12 cellular contexts compared by ENCODE assay signal in the genomic region with DNA sequence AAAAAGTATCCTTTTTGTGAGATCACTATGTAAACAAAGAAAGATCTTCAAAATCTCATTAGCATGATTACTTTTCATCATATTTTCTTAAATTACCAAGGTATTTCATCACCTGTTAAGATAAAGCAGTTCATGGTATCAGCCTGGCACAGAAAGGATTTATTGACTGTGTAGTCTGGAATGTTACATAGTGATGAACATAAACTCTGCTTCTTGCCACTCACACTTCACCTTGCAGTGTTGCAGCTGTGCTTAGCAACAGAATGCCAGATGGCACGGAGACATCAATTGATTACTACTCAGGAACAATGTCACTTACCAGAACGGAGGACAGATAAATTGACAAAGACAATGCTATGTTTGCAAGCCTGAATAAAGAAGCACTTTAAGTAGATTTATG. TPM values are rescaled to one million over a fixed set of nuclear protein-coding genes. Genes with fewer than 3 reads are reported as not detected.
DNase-seq lines count a peak whose midpoint lies in the region; ATAC-seq and TF ChIP-seq lines count a peak whose summit lies in the region.
"Had no signal": no experiment of that assay in that cellular context is flagged by ENCODE, and none has a peak within 500 bp of the region (broad histone marks: within the 10 kb centered on the region; RNA-seq: fewer than 3 reads in every experiment).

No MANE protein-coding gene starts in this region.

- H3K9ac ChIP-seq in SK-N-MC (ENCODE audit: insufficient read length) (no peak overlapping the region), neural cell (ENCODE audit: low read length) (no peak overlapping the region)

- TF ChIP-seq EP300 in neural cell (conservative IDR thresholded peaks at IDR 0.05; ENCODE audit: poor library complexity, severe bottlenecking): peak; percentile 46

- TF ChIP-seq POLR2A in Peyer's patch (IDR thresholded peaks at IDR 0.05): no peak

- no peak for TF ChIP-seq CTCF in neural cell (IDR thresholded peaks at IDR 0.05; ENCODE audit: poor library complexity, severe bottlenecking)
- TF ChIP-seq CTCF in psoas muscle (IDR thresholded peaks at IDR 0.05): no peak
- no peak for TF ChIP-seq CTCF in Peyer's patch (IDR thresholded peaks at IDR 0.05)

- DNase-seq in NCI-H146 (lab: John Stamatoyannopoulos, UW) (peak; percentile 26), NCI-H446 treated with DMSO at 0.1 percent for 48 hours (lab: John Stamatoyannopoulos, UW) (peak; percentile 12), SK-N-MC (ENCODE audit: low read depth, low spot score) (no peak), psoas muscle (no peak), anterior cingulate cortex (lab: John Stamatoyannopoulos, UW) (no peak), Peyer's patch (no peak)
- DNase-seq: ACHN, COR-L47, DMS79, NCI-H1930 had no signal

- H3K36me3 ChIP-seq in SK-N-MC (ENCODE audit: insufficient read depth, low read length) (no peaks in the 10 kb centered on the region), neural cell (ENCODE audit: insufficient read depth, low read length) (no peaks in the 10 kb centered on the region), psoas muscle (ENCODE audit: insufficient read depth in 1 of 2, low read depth in 1 of 2) (no peaks in the 10 kb centered on the region), Peyer's patch (no peaks in the 10 kb centered on the region)
- H3K36me3 ChIP-seq: HAP-1 had no signal

- H3K27me3 ChIP-seq in neural cell (ENCODE audit: insufficient read depth, low read depth, low read length) (no peaks in the 10 kb centered on the region), psoas muscle (ENCODE audit: insufficient read depth in 3 of 3, low read length in 2 of 3) (no peaks in the 10 kb centered on the region), Peyer's patch (no peaks in the 10 kb centered on the region)

- H3K9me3 ChIP-seq in SK-N-MC (ENCODE audit: low read depth, low read length) (no peaks in the 10 kb centered on the region), neural cell (ENCODE audit: low read length) (no peaks in the 10 kb centered on the region), psoas muscle (no peaks in the 10 kb centered on the region), Peyer's patch (no peaks in the 10 kb centered on the region)
- H3K9me3 ChIP-seq: HAP-1 had no signal

- H3K4me3 ChIP-seq in SK-N-MC (no peak overlapping the region), neural cell (ENCODE audit: low read length) (no peak overlapping the region), psoas muscle (no peak overlapping the region), Peyer's patch (no peak overlapping the region)
- H3K4me3 ChIP-seq: HAP-1 had no signal

- H3K4me2 ChIP-seq in neural cell (ENCODE audit: low read length): no peak overlapping the region

- H3K9me2 ChIP-seq in neural cell (ENCODE audit: insufficient read depth, low read length): no peaks in the 10 kb centered on the region

- H4K20me1 ChIP-seq in neural cell (ENCODE audit: insufficient read depth): no peaks in the 10 kb centered on the region

- no peak for TF ChIP-seq RAD21 in neural cell (conservative IDR thresholded peaks at IDR 0.05)

- WGBS in psoas muscle, 3 donors: 18 to 26% (median 24%) methylated on average over 2 of the region's 2 CpGs

- 0 out of 2 replicates have a peak overlapping the region, but pooled peaks have one; percentile 19 for H3K27ac ChIP-seq in SK-N-MC
- H3K27ac ChIP-seq in neural cell (ENCODE audit: low read length): no peak overlapping the region
- no peak overlapping the region for H3K27ac ChIP-seq in psoas muscle
- no peak overlapping the region for H3K27ac ChIP-seq in Peyer's patch

- intact Hi-C loops in psoas muscle (cut with DNase I): loop anchor here in 1 of 2 donors (10.0 kb wide), 1 partner anchor 1503 kb away; no protein-coding TSS in a partner anchor

- H3K79me2 ChIP-seq in neural cell (replicated peaks; ENCODE audit: insufficient read depth, low read length): no peaks in the 10 kb centered on the region

- ATAC-seq in psoas muscle: no peak

- H3F3A ChIP-seq in neural cell (ENCODE audit: insufficient read depth, low read length, poor library complexity, severe bottlenecking): no peaks in the 10 kb centered on the region

- H2AFZ ChIP-seq in neural cell (ENCODE audit: low read depth, low read length): no peak overlapping the region

- H3K4me1 ChIP-seq in psoas muscle: no peaks in the 10 kb centered on the region
- H3K4me1 ChIP-seq in Peyer's patch: no peaks in the 10 kb centered on the region

TF ChIP-seq in neural cell, 6 proteins besides CTCF, POLR2A, EP300 and RAD21:
- TF ChIP-seq POLR2AphosphoS5 (IDR thresholded peaks at IDR 0.05): peak; percentile 32
- TF ChIP-seq, protein P1, sequence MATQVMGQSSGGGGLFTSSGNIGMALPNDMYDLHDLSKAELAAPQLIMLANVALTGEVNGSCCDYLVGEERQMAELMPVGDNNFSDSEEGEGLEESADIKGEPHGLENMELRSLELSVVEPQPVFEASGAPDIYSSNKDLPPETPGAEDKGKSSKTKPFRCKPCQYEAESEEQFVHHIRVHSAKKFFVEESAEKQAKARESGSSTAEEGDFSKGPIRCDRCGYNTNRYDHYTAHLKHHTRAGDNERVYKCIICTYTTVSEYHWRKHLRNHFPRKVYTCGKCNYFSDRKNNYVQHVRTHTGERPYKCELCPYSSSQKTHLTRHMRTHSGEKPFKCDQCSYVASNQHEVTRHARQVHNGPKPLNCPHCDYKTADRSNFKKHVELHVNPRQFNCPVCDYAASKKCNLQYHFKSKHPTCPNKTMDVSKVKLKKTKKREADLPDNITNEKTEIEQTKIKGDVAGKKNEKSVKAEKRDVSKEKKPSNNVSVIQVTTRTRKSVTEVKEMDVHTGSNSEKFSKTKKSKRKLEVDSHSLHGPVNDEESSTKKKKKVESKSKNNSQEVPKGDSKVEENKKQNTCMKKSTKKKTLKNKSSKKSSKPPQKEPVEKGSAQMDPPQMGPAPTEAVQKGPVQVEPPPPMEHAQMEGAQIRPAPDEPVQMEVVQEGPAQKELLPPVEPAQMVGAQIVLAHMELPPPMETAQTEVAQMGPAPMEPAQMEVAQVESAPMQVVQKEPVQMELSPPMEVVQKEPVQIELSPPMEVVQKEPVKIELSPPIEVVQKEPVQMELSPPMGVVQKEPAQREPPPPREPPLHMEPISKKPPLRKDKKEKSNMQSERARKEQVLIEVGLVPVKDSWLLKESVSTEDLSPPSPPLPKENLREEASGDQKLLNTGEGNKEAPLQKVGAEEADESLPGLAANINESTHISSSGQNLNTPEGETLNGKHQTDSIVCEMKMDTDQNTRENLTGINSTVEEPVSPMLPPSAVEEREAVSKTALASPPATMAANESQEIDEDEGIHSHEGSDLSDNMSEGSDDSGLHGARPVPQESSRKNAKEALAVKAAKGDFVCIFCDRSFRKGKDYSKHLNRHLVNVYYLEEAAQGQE (IDR thresholded peaks at IDR 0.05; ENCODE audit: borderline replicate concordance): no peak

RNA-seq across cellular contexts. Expression of gene BCHE, which starts 14.9 kb away (rescaled TPM):
- polyA plus RNA-seq in neural cell (2.0 and 2.6 TPM in 2 replicates), psoas muscle (1 to 10 TPM in 2 of 3 donors, under 1 TPM in 1; 0.70 to 2.5 (median 1.0) TPM)
- polyA minus RNA-seq in neural cell: 1.7 and 2.9 TPM in 2 replicates
- total RNA-seq in psoas muscle (1 to 10 TPM in 3 of 4 donors, under 1 TPM in 1; 0.87 to 1.9 (median 1.2) TPM), Peyer's patch (1 to 10 TPM in 3 of 4 donors, under 1 TPM in 1; 0.67 to 5.0 (median 3.4) TPM)

Comparison
In these comparisons a context has a peak if more than half of its experiments do, and no peak if none do; other contexts are left out.
1. DNase-seq: peak in NCI-H146 (single experiment) and NCI-H446 treated with DMSO at 0.1 percent for 48 hours (single experiment); none in SK-N-MC (single experiment), psoas muscle (0 of 2), anterior cingulate cortex (0 of 58) and Peyer's patch (0 of 3).